16 cellular contexts compared by ENCODE assay signal in genomic region chr1:154838988-154839387, GRCh38. TPM values are rescaled to one million over a fixed set of nuclear protein-coding genes. Genes with fewer than 3 reads are reported as not detected.
DNase-seq lines count a peak whose midpoint lies in the region; ATAC-seq, FAIRE-seq and TF ChIP-seq lines count a peak whose summit lies in the region.
"Had no signal": no experiment of that assay in that cellular context is flagged by ENCODE, and none has a peak within 500 bp of the region (broad histone marks: within the 10 kb centered on the region; RNA-seq: fewer than 3 reads in every experiment).

No MANE protein-coding gene starts in this region.

- no peaks in the 10 kb centered on the region for H3K27me3 ChIP-seq in BLaER1 treated with 17β-estradiol and CSF1 and Interleukin-3, amounts not matched to agents 10 nM and 100 nM
- H3K27me3 ChIP-seq in SJCRH30 (no peaks in the 10 kb centered on the region), pancreas (no peaks in the 10 kb centered on the region)
- H3K27me3 ChIP-seq: BE2C, Peyer's patch had no signal

- ATAC-seq in pancreas: no peak

- TF ChIP-seq CTCF in mesothelial cell of epicardium (IDR thresholded peaks at IDR 0.05; ENCODE audit: unreplicated experiment) (no peak), progenitor cell of endocrine pancreas (IDR thresholded peaks at IDR 0.05; ENCODE audit: unreplicated experiment) (no peak), pancreas (IDR thresholded peaks at IDR 0.05) (no peak)

- H3K27ac ChIP-seq in BLaER1 treated with 17β-estradiol and CSF1 and Interleukin-3, amounts not matched to agents 10 nM and 100 nM: peak overlapping the region in 3 of 11 experiments; percentile 35 to 71 (median 40); a peak in 4 of 22 replicates
- peak overlapping the region; percentile 75 for H3K27ac ChIP-seq in SJCRH30
- H3K27ac ChIP-seq in pancreas: no peak overlapping the region
- H3K27ac ChIP-seq: KMS-11 had no signal

- intact Hi-C loops in pancreas (cut with DNase I): no loop called here

- no peak overlapping the region for H3K4me3 ChIP-seq in BLaER1 treated with 17β-estradiol and CSF1 and Interleukin-3, amounts not matched to agents 10 nM and 100 nM
- H3K4me3 ChIP-seq in SJCRH30: no peak overlapping the region
- H3K4me3 ChIP-seq in pancreas: no peak overlapping the region
- H3K4me3 ChIP-seq: HAP-1, Peyer's patch had no signal

- peak overlapping the region; percentile 73 for H3K27ac Mint-ChIP-seq in mesothelial cell of epicardium
- H3K27ac Mint-ChIP-seq in progenitor cell of endocrine pancreas: peak overlapping the region; percentile 22
- H3K27ac Mint-ChIP-seq: CD4-positive, alpha-beta memory T cell had no signal

- no peaks in the 10 kb centered on the region for H3K9me3 ChIP-seq in BLaER1 treated with 17β-estradiol and CSF1 and Interleukin-3, amounts not matched to agents 10 nM and 100 nM (replicated peaks in 1 of 11)
- H3K9me3 ChIP-seq in SJCRH30 (replicated peaks): no peaks in the 10 kb centered on the region
- no peaks in the 10 kb centered on the region for H3K9me3 ChIP-seq in pancreas
- H3K9me3 ChIP-seq: BE2C, HAP-1, Peyer's patch had no signal

- H3K27me3 Mint-ChIP-seq in mesothelial cell of epicardium (ENCODE audit: low read depth) (peaks cover 13% of the 10 kb centered on the region), progenitor cell of endocrine pancreas (peaks cover 10% of the 10 kb centered on the region)

- H3K9ac ChIP-seq in BLaER1 treated with 17β-estradiol and CSF1 and Interleukin-3, amounts not matched to agents 10 nM and 100 nM: peak overlapping the region in 1 of 11 experiments; percentile 34; a peak in 1 of 22 replicates
- H3K9ac ChIP-seq: KMS-11 had no signal

- H3K36me3 Mint-ChIP-seq in mesothelial cell of epicardium (no peaks in the 10 kb centered on the region), progenitor cell of endocrine pancreas (ENCODE audit: insufficient read depth) (no peaks in the 10 kb centered on the region)
- H3K36me3 Mint-ChIP-seq: CD4-positive, alpha-beta memory T cell had no signal

- no peaks in the 10 kb centered on the region for H3K9me3 Mint-ChIP-seq in mesothelial cell of epicardium
- H3K9me3 Mint-ChIP-seq in progenitor cell of endocrine pancreas (ENCODE audit: low read depth): no peaks in the 10 kb centered on the region
- H3K9me3 Mint-ChIP-seq: CD4-positive, alpha-beta memory T cell had no signal

- DNase-seq in SJCRH30: no peak
- no peak for DNase-seq in mesothelial cell of epicardium (ENCODE audit: low spot score in 2 of 2, unreplicated experiment in 2 of 2)
- no peak for DNase-seq in progenitor cell of endocrine pancreas (ENCODE audit: low spot score, unreplicated experiment)
- no peak for DNase-seq in pancreas
- DNase-seq in NCI-H2029 (lab: John Stamatoyannopoulos, UW): no peak
- no peak for DNase-seq in HT-29 (ENCODE audit: low spot score)
- DNase-seq: BE2C; CD4-positive, alpha-beta memory T cell; DMS79 treated with DMSO at 0.1 percent for 48 hours; NCI-H1417 treated with DMSO at 0.1 percent for 48 hours; NCI-H2029 treated with DMSO at 0.1 percent for 48 hours; Peyer's patch had no signal

- H3K4me1 ChIP-seq in BLaER1 treated with 17β-estradiol and CSF1 and Interleukin-3, amounts not matched to agents 10 nM and 100 nM: peaks cover 27 to 88% (median 79%) of the 10 kb centered on the region in 10 experiments
- H3K4me1 ChIP-seq in SJCRH30: peaks cover 61% of the 10 kb centered on the region
- no peaks in the 10 kb centered on the region for H3K4me1 ChIP-seq in pancreas
- H3K4me1 ChIP-seq: HAP-1 had no signal

- no peak overlapping the region for H3K4me3 Mint-ChIP-seq in mesothelial cell of epicardium
- no peak overlapping the region for H3K4me3 Mint-ChIP-seq in progenitor cell of endocrine pancreas (ENCODE audit: low read depth)
- H3K4me3 Mint-ChIP-seq: CD4-positive, alpha-beta memory T cell had no signal

- no peak for FAIRE-seq in pancreas (lab: Jason Lieb, UNC)
- FAIRE-seq: A204.1 had no signal

- no peaks in the 10 kb centered on the region for H4K20me1 ChIP-seq in BLaER1 treated with 17β-estradiol and CSF1 and Interleukin-3, amounts not matched to agents 10 nM and 100 nM

- peak overlapping the region in 10 of 11 experiments; percentile 68 to 91 (median 86); a peak in 19 of 22 replicates for H3K4me2 ChIP-seq in BLaER1 treated with 17β-estradiol and CSF1 and Interleukin-3, amounts not matched to agents 10 nM and 100 nM

- no peaks in the 10 kb centered on the region for H3K36me3 ChIP-seq in BLaER1 treated with 17β-estradiol and CSF1 and Interleukin-3, amounts not matched to agents 10 nM and 100 nM
- no peaks in the 10 kb centered on the region for H3K36me3 ChIP-seq in SJCRH30
- no peaks in the 10 kb centered on the region for H3K36me3 ChIP-seq in pancreas
- H3K36me3 ChIP-seq: BE2C, HAP-1, Peyer's patch had no signal

- WGBS in pancreas, 2 donors: 71 to 77% methylated on average over 9 of the region's 9 CpGs

- peaks cover 21% of the 10 kb centered on the region for H3K4me1 Mint-ChIP-seq in mesothelial cell of epicardium
- peaks cover 6% of the 10 kb centered on the region for H3K4me1 Mint-ChIP-seq in progenitor cell of endocrine pancreas (ENCODE audit: low read depth)
- H3K4me1 Mint-ChIP-seq: CD4-positive, alpha-beta memory T cell had no signal

RNA-seq across cellular contexts. Expression of gene KCNN3, which starts 31.1 kb away (rescaled TPM):
- total RNA-seq in SJCRH30 (2014; rRNA removed; shearing (Covaris generic)): 27.7 and 29.3 TPM in 2 replicates
- 1.2 to 1.5 TPM (median 1.3 TPM) in 3 replicates for total RNA-seq in mesothelial cell of epicardium
- 0.36 and 0.86 TPM in 2 replicates for total RNA-seq in progenitor cell of endocrine pancreas
- total RNA-seq in pancreas: 1 to 10 TPM in 1 of 6 donors, under 1 TPM in 5; 0.23 to 1.0 (median 0.36) TPM
- polyA plus RNA-seq in pancreas: under 1 TPM; 0.11 to 0.35 TPM
- not detected in 2 replicates for total RNA-seq in HT-29 (2014; rRNA removed; shearing (Covaris generic))
- polyA plus RNA-seq: CD4-positive, alpha-beta memory T cell had no signal

Comparison
In these comparisons a context has a peak if more than half of its experiments do, and no peak if none do; other contexts are left out.
1. RNA of gene KCNN3, which starts 31.1 kb away (total RNA-seq): 27.7 to 29.3 TPM in SJCRH30; 1.2 to 1.5 TPM in mesothelial cell of epicardium, 0.36 to 0.86 TPM in progenitor cell of endocrine pancreas, 0.23 to 1.0 TPM in pancreas and not detected in HT-29; every median in the first group is over 10 times any median in the second.